In the genomic region with DNA sequence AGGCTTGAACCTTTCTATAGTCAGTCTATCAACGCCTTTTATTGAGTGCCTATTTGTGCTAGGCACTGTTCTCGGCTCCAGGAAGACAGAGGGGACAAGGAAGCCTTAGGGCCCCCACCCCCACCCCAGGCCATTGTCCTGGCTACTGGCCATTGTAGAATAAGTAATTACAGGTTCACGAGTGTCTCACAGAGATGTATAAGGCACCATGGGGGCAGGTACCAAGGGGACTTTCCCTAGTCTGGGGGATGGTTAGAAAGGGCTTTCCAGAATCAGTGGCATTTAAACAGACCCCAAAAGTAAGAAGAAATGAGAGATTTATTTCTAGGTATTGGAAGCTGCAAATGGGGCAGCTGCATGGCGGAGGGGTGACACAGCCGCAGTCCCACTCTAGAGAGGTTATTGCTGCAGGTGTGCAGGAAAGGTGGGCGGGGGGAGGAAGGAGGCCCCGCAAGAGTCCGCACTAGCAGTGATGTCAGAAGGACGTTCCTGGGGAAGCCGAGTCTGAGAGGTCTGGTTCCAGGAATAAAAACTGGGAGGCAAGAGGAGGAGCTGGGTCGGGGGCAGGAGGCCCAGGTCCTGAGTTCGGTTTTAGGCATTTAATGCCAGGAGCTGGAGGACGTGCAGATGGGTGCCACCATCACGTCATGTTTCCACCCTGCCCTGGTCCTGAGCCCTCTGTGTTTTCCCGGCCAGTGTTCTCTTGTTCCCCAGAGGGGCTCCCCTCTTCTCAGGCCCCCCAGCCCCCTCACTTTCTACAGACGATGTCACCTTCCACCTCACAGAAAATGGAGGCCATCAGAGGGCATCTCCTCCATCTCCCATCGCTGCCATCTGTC, we compare ENCODE assay signal across 10 cellular contexts. TPM values are rescaled to one million over a fixed set of nuclear protein-coding genes. Genes with fewer than 3 reads are reported as not detected.
DNase-seq lines count a peak whose midpoint lies in the region; ATAC-seq and TF ChIP-seq lines count a peak whose summit lies in the region.
"Had no signal": no experiment of that assay in that cellular context is flagged by ENCODE, and none has a peak within 500 bp of the region (broad histone marks: within the 10 kb centered on the region; RNA-seq: fewer than 3 reads in every experiment).

No MANE protein-coding gene starts in this region.

- H3K36me3 ChIP-seq in mucosa of descending colon (ENCODE audit: low read depth): no peaks in the 10 kb centered on the region
- peaks cover 0 to 6% (median under 1%) of the 10 kb centered on the region in 4 donors for H3K36me3 ChIP-seq in upper lobe of left lung

- no peak for TF ChIP-seq CTCF in mucosa of descending colon (IDR thresholded peaks at IDR 0.05)
- no peak for TF ChIP-seq CTCF in upper lobe of left lung (IDR thresholded peaks at IDR 0.05)

- no peak for ATAC-seq in activated T-helper 17 cell treated with anti-CD3 and anti-CD28 coated beads, Interleukin-2, amount 50 U/mL, for 72 hours (replicated peaks)
- peak; percentile 19 for ATAC-seq in mucosa of descending colon
- ATAC-seq in upper lobe of left lung (ENCODE audit: low FRiP score in 2 of 2): no peak

- WGBS in upper lobe of left lung, 2 donors: 67 to 74% methylated on average over 17 of the region's 17 CpGs

- no peak for DNase-seq in activated naive CD4-positive, alpha-beta T cell treated with anti-CD3 and anti-CD28 coated beads, Interleukin-2, amount 50 U/mL, for 16 hours
- DNase-seq in mucosa of descending colon (peak in 1 of 3 donors; percentile 7), upper lobe of left lung (no peak), NCI-H345 treated with DMSO at 0.1 percent for 48 hours (lab: John Stamatoyannopoulos, UW; ENCODE audit: unreplicated experiment) (no peak), midbrain (lab: John Stamatoyannopoulos, UW) (no peak)
- DNase-seq in stimulated activated CD4-positive, alpha-beta T cell treated with anti-CD3 and anti-CD28 coated beads, Interleukin-2, amount 100 ng/mL, for 24 hours: no peak
- DNase-seq: kidney glomerular epithelial cell; stimulated activated CD4-positive, alpha-beta T cell treated with anti-CD3 and anti-CD28 coated beads, Interleukin-15, amount 100 ng/mL, for 24 hours had no signal

- no peaks in the 10 kb centered on the region for H3K27me3 Mint-ChIP-seq in activated naive CD4-positive, alpha-beta T cell treated with anti-CD3 and anti-CD28 coated beads, Interleukin-2, amount 50 U/mL, for 24 hours
- H3K27me3 Mint-ChIP-seq in activated T-helper 17 cell treated with anti-CD3 and anti-CD28 coated beads, Interleukin-2, amount 50 U/mL, for 72 hours: no peaks in the 10 kb centered on the region

- peaks cover 2% of the 10 kb centered on the region for H3K36me3 Mint-ChIP-seq in activated naive CD4-positive, alpha-beta T cell treated with anti-CD3 and anti-CD28 coated beads, Interleukin-2, amount 50 U/mL, for 24 hours
- H3K36me3 Mint-ChIP-seq in activated T-helper 17 cell treated with anti-CD3 and anti-CD28 coated beads, Interleukin-2, amount 50 U/mL, for 72 hours (ENCODE audit: low read depth): peaks cover 7% of the 10 kb centered on the region

- no peaks in the 10 kb centered on the region for H3K9me3 ChIP-seq in mucosa of descending colon
- no peaks in the 10 kb centered on the region for H3K9me3 ChIP-seq in upper lobe of left lung

- no peak for TF ChIP-seq POLR2A in upper lobe of left lung (IDR thresholded peaks at IDR 0.05)

- intact Hi-C loops in mucosa of descending colon (cut with DNase I, micrococcal nuclease): no loop called here

- H3K4me3 ChIP-seq in mucosa of descending colon (no peak overlapping the region), upper lobe of left lung (no peak overlapping the region)

- H3K27ac ChIP-seq in upper lobe of left lung: peak overlapping the region; percentile 40 to 73 (median 66)

- H3K9me3 Mint-ChIP-seq in activated naive CD4-positive, alpha-beta T cell treated with anti-CD3 and anti-CD28 coated beads, Interleukin-2, amount 50 U/mL, for 24 hours: no peaks in the 10 kb centered on the region
- H3K9me3 Mint-ChIP-seq in activated T-helper 17 cell treated with anti-CD3 and anti-CD28 coated beads, Interleukin-2, amount 50 U/mL, for 72 hours: no peaks in the 10 kb centered on the region

- H3K27me3 ChIP-seq in upper lobe of left lung: no peaks in the 10 kb centered on the region

- peaks cover 49% of the 10 kb centered on the region for H3K4me1 Mint-ChIP-seq in activated naive CD4-positive, alpha-beta T cell treated with anti-CD3 and anti-CD28 coated beads, Interleukin-2, amount 50 U/mL, for 24 hours
- H3K4me1 Mint-ChIP-seq in activated T-helper 17 cell treated with anti-CD3 and anti-CD28 coated beads, Interleukin-2, amount 50 U/mL, for 72 hours: peaks cover 38% of the 10 kb centered on the region

- H3K4me1 ChIP-seq in mucosa of descending colon (ENCODE audit: low read depth): peaks cover 11% of the 10 kb centered on the region
- H3K4me1 ChIP-seq in upper lobe of left lung: peaks cover 13 to 21% (median 18%) of the 10 kb centered on the region in 4 donors

- TF ChIP-seq EP300 in upper lobe of left lung (IDR thresholded peaks at IDR 0.05): no peak

- peak overlapping the region; percentile 92 for H3K27ac Mint-ChIP-seq in activated naive CD4-positive, alpha-beta T cell treated with anti-CD3 and anti-CD28 coated beads, Interleukin-2, amount 50 U/mL, for 24 hours
- H3K27ac Mint-ChIP-seq in activated T-helper 17 cell treated with anti-CD3 and anti-CD28 coated beads, Interleukin-2, amount 50 U/mL, for 72 hours: peak overlapping the region; percentile 81

- H3K4me3 Mint-ChIP-seq in activated naive CD4-positive, alpha-beta T cell treated with anti-CD3 and anti-CD28 coated beads, Interleukin-2, amount 50 U/mL, for 24 hours: peak overlapping the region; percentile 63
- peak overlapping the region; percentile 68 for H3K4me3 Mint-ChIP-seq in activated T-helper 17 cell treated with anti-CD3 and anti-CD28 coated beads, Interleukin-2, amount 50 U/mL, for 72 hours

RNA-seq across cellular contexts. Expression of a gene that starts 30.5 kb away (rescaled TPM):
- total RNA-seq in activated T-helper 17 cell treated with anti-CD3 and anti-CD28 coated beads, Interleukin-2, amount 50 U/mL, for 72 hours: 100 to 1,000 TPM in 1 of 2 donors, 10 to 100 TPM in 1; 90.9 to 214 TPM
- 100 to 1,000 TPM; 160 to 166 (median 162) TPM for total RNA-seq in mucosa of descending colon
- 100 to 1,000 TPM in 3 of 6 donors, 10 to 100 TPM in 3; 71.0 to 137 (median 91.0) TPM for total RNA-seq in upper lobe of left lung
